ENCODE assay signal across 9 cellular contexts in the genomic region with DNA sequence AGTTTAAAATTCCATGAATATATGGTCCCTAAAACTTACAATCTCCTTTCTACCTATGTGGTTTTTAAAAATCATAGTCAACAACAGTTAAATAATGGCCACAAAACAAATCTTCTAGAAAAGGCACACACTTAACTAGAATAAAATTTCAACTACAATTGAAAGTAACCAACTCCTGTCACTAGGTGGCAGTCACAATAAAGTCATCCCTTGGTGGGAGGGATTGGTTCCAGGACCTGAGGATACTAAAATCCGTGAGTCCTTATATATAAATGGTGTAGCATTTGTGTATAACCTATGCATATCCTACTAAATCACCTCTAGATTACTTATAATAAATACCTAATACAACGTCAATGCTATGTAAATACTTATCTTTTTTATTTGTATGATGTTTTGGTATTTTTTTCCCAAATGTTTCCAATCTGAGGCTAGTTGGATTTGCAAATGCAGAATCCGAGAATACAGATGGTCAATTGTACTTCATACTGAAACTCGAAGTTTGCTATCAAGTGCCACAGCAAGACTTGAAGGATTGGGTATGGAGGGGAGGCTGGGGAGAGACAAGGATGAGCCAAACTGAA.
DNase-seq lines count a peak whose midpoint lies in the region; ATAC-seq and TF ChIP-seq lines count a peak whose summit lies in the region.
"Had no signal": no experiment of that assay in that cellular context is flagged by ENCODE, and none has a peak within 500 bp of the region (broad histone marks: within the 10 kb centered on the region; RNA-seq: fewer than 3 reads in every experiment).

No MANE protein-coding gene starts in this region.

- POLR2A ChIA-PET in HCT116 (lab: Charles Lee), result interaction anchor here (0.7 kb wide), 1 partner anchor 8 kb away, joined by 3 read pairs; no protein-coding TSS in a partner anchor

- H3K9me3 Mint-ChIP-seq in dendritic cell treated with granulocyte-macrophage colony-stimulating factor and Interleukin-4, amounts not matched to agents 40 ng/mL and 50 ng/mL, for 4 days, result no peaks in the 10 kb centered on the region
- H3K9me3 Mint-ChIP-seq: IgD-negative memory B cell had no signal

- peaks cover 0 to 100% (median 0%) of the 10 kb centered on the region in 11 experiments; a peak in 5 of 22 replicates for H4K20me1 ChIP-seq in BLaER1 treated with 17β-estradiol and CSF1 and Interleukin-3, amounts not matched to agents 10 nM and 100 nM
- H4K20me1 ChIP-seq in HCT116 (ENCODE audit: insufficient read depth) (no peaks in the 10 kb centered on the region), OCI-LY1 (ENCODE audit: insufficient read depth, low read length) (no peaks in the 10 kb centered on the region)

- H3K4me1 ChIP-seq in BLaER1 treated with 17β-estradiol and CSF1 and Interleukin-3, amounts not matched to agents 10 nM and 100 nM, result peaks cover 12 to 26% (median 13%) of the 10 kb centered on the region in 10 experiments
- H3K4me1 ChIP-seq in HCT116 (ENCODE audit: control insufficient read depth in 1 of 2, insufficient read depth in 2 of 2, low read length in 2 of 2) (peaks cover 10 to 13% of the 10 kb centered on the region in 2 experiments; a peak in 3 of 4 replicates), OCI-LY1 (ENCODE audit: insufficient read depth, low read length, severe bottlenecking) (no peaks in the 10 kb centered on the region), lung (ENCODE audit: control insufficient read depth in 2 of 2, insufficient read depth in 2 of 2, low read length in 2 of 2) (peaks cover 0 to 1% of the 10 kb centered on the region in 2 donors)

- RAD21 ChIA-PET in HCT116 (lab: Charles Lee; ENCODE audit: low non-redundant PET in 1 of 2, low total read pairs in 2 of 2, uncharacterized antibody in 2 of 2, unreplicated experiment in 2 of 2), result interaction anchor here (1.5 to 1.7 kb wide), 2 partner anchors 110 kb away, joined by 5 read pairs; no protein-coding TSS in a partner anchor

- peaks cover 10% of the 10 kb centered on the region for H3K4me1 Mint-ChIP-seq in dendritic cell treated with granulocyte-macrophage colony-stimulating factor and Interleukin-4, amounts not matched to agents 40 ng/mL and 50 ng/mL, for 4 days (ENCODE audit: low read depth)
- H3K4me1 Mint-ChIP-seq: IgD-negative memory B cell had no signal

- H3K79me2 ChIP-seq in HCT116 (ENCODE audit: insufficient read depth, low read length), result no peaks in the 10 kb centered on the region
- H3K79me2 ChIP-seq in OCI-LY1 (ENCODE audit: insufficient read depth, low read length), result no peaks in the 10 kb centered on the region

- 27 to 38% methylated on average over 4 of the region's 4 CpGs for WGBS in lung, 2 donors

- H2AFZ ChIP-seq in HCT116 (ENCODE audit: low read depth, low read length, poor library complexity, severe bottlenecking) (peak overlapping the region; percentile 97), OCI-LY1 (ENCODE audit: low read length) (no peak overlapping the region)

- no peak overlapping the region for H3K4me3 ChIP-seq in BLaER1 treated with 17β-estradiol and CSF1 and Interleukin-3, amounts not matched to agents 10 nM and 100 nM
- H3K4me3 ChIP-seq in HCT116 (replicated peaks in 1 of 2; ENCODE audit: low read depth in 1 of 2, low read length in 2 of 2) (no peak overlapping the region), OCI-LY1 (ENCODE audit: low read depth, low read length, poor library complexity, severe bottlenecking) (no peak overlapping the region), lung (no peak overlapping the region)

- intact Hi-C loops in HCT116 (cut with micrococcal nuclease), result loop anchor here (1.0 to 5.0 kb wide), 2 partner anchors 55 to 110 kb away; no protein-coding TSS in a partner anchor
- intact Hi-C loops in dendritic cell treated with granulocyte-macrophage colony-stimulating factor and Interleukin-4, amounts not matched to agents 40 ng/mL and 50 ng/mL, for 4 days (cut with micrococcal nuclease), result loop anchor here (1.0 to 5.0 kb wide), 3 partner anchors 50 to 110 kb away; no protein-coding TSS in a partner anchor

- H3K9ac ChIP-seq in BLaER1 treated with 17β-estradiol and CSF1 and Interleukin-3, amounts not matched to agents 10 nM and 100 nM, result peak overlapping the region in 2 of 11 experiments; percentile 42 to 44; a peak in 3 of 22 replicates
- H3K9ac ChIP-seq in HCT116 (ENCODE audit: low read length), result no peak overlapping the region
- H3K9ac ChIP-seq in OCI-LY1 (ENCODE audit: low read length), result no peak overlapping the region

- no peak overlapping the region for H3K4me3 Mint-ChIP-seq in dendritic cell treated with granulocyte-macrophage colony-stimulating factor and Interleukin-4, amounts not matched to agents 40 ng/mL and 50 ng/mL, for 4 days
- H3K4me3 Mint-ChIP-seq: IgD-negative memory B cell had no signal

- H3F3A ChIP-seq in OCI-LY1 (ENCODE audit: insufficient read depth, low read length), result no peaks in the 10 kb centered on the region

- CTCF ChIA-PET in HCT116 (lab: Charles Lee), result interaction anchor here (1.1 to 3.0 kb wide), 8 partner anchors 9 to 372 kb away, joined by 3 to 32 read pairs (median 6); no protein-coding TSS in a partner anchor

- ATAC-seq in HCT116, result peak; percentile 81
- ATAC-seq in lung (ENCODE audit: insufficient read depth, low FRiP score), result peak; percentile 57
- ATAC-seq in activated CD4-positive, CD25-positive, alpha-beta regulatory T cell treated with anti-CD3 and anti-CD28 coated beads, Interleukin-2, amount 50 U/mL, for 24 hours, result no peak

- H3K27ac ChIP-seq in BLaER1 treated with 17β-estradiol and CSF1 and Interleukin-3, amounts not matched to agents 10 nM and 100 nM, result peak overlapping the region in 3 of 11 experiments; percentile 0 to 64 (median 47); a peak in 3 of 22 replicates
- H3K27ac ChIP-seq in HCT116 (ENCODE audit: low read depth, low read length), result no peak overlapping the region
- no peak overlapping the region for H3K27ac ChIP-seq in OCI-LY1 (ENCODE audit: low read depth, low read length, poor library complexity, severe bottlenecking)
- peak overlapping the region; percentile 1 to 70 for H3K27ac ChIP-seq in lung (ENCODE audit: low read depth in 1 of 2, low read length in 1 of 2)

- peak overlapping the region; percentile 74 for H3K27ac Mint-ChIP-seq in dendritic cell treated with granulocyte-macrophage colony-stimulating factor and Interleukin-4, amounts not matched to agents 40 ng/mL and 50 ng/mL, for 4 days
- H3K27ac Mint-ChIP-seq: IgD-negative memory B cell had no signal

- peaks cover 0 to 18% (median 8%) of the 10 kb centered on the region in 11 experiments; a peak in 9 of 22 replicates for H3K9me3 ChIP-seq in BLaER1 treated with 17β-estradiol and CSF1 and Interleukin-3, amounts not matched to agents 10 nM and 100 nM (replicated peaks in 1 of 11)
- H3K9me3 ChIP-seq in HCT116 (ENCODE audit: control insufficient read depth in 1 of 2, insufficient read depth in 1 of 2, low read depth in 1 of 2, low read length in 2 of 2), result no peaks in the 10 kb centered on the region
- H3K9me3 ChIP-seq in OCI-LY1 (ENCODE audit: low read length), result no peaks in the 10 kb centered on the region
- H3K9me3 ChIP-seq in lung (ENCODE audit: control insufficient read depth in 2 of 2, insufficient read depth in 1 of 2, low read length in 1 of 2), result no peaks in the 10 kb centered on the region

- no peak for TF ChIP-seq POLR2A in HCT116 (IDR thresholded peaks at IDR 0.05; ENCODE audit: borderline replicate concordance, extremely low read depth, insufficient read depth, insufficient read length)

- TF ChIP-seq RAD21 in HCT116 (IDR thresholded peaks at IDR 0.05; ENCODE audit: low read depth), result peak; percentile 69

- peaks cover 7% of the 10 kb centered on the region for H3K36me3 Mint-ChIP-seq in dendritic cell treated with granulocyte-macrophage colony-stimulating factor and Interleukin-4, amounts not matched to agents 40 ng/mL and 50 ng/mL, for 4 days (ENCODE audit: low read depth)

- DNase-seq in HCT116 (ENCODE audit: low read depth, low spot score) (peak; percentile 47), lung (ENCODE audit: low spot score) (no peak)
- no peak for DNase-seq in activated effector memory CD4-positive, alpha-beta T cell treated with anti-CD3 and anti-CD28 coated beads, Interleukin-2, amount 50 U/mL, for 16 hours
- no peak for DNase-seq in stimulated activated CD4-positive, alpha-beta T cell treated with anti-CD3 and anti-CD28 coated beads, Interleukin-1b, Interleukin-23, amount 100 ng/mL, for 48 hours

- H3K9me2 ChIP-seq in HCT116 (ENCODE audit: insufficient read depth) (no peaks in the 10 kb centered on the region), OCI-LY1 (ENCODE audit: low read depth, low read length) (no peaks in the 10 kb centered on the region)

- no peaks in the 10 kb centered on the region for H3K27me3 Mint-ChIP-seq in dendritic cell treated with granulocyte-macrophage colony-stimulating factor and Interleukin-4, amounts not matched to agents 40 ng/mL and 50 ng/mL, for 4 days

- peaks cover 0 to 20% (median 0%) of the 10 kb centered on the region in 11 experiments; a peak in 4 of 22 replicates for H3K36me3 ChIP-seq in BLaER1 treated with 17β-estradiol and CSF1 and Interleukin-3, amounts not matched to agents 10 nM and 100 nM
- no peaks in the 10 kb centered on the region for H3K36me3 ChIP-seq in HCT116 (ENCODE audit: control insufficient read depth in 1 of 2, insufficient read depth in 2 of 2, low read length in 2 of 2)
- no peaks in the 10 kb centered on the region for H3K36me3 ChIP-seq in OCI-LY1 (ENCODE audit: insufficient read depth, low read length)
- peaks cover 0 to 1% of the 10 kb centered on the region in 2 donors for H3K36me3 ChIP-seq in lung (ENCODE audit: control insufficient read depth in 2 of 2, insufficient read depth in 2 of 2, low read length in 2 of 2)

- peak overlapping the region; percentile 28 to 72 (median 60) for H3K4me2 ChIP-seq in BLaER1 treated with 17β-estradiol and CSF1 and Interleukin-3, amounts not matched to agents 10 nM and 100 nM
- H3K4me2 ChIP-seq in HCT116 (ENCODE audit: low read length), result peak overlapping the region; percentile 31; the same call in 1 of the 2 replicates
- no peak overlapping the region for H3K4me2 ChIP-seq in OCI-LY1 (ENCODE audit: low read length)

- BruUV-seq in HCT116 (replicated peaks; lab: Mats Ljungman, UMichigan), result no TSS peak

- H3K27me3 ChIP-seq in BLaER1 treated with 17β-estradiol and CSF1 and Interleukin-3, amounts not matched to agents 10 nM and 100 nM, result no peaks in the 10 kb centered on the region
- no peaks in the 10 kb centered on the region for H3K27me3 ChIP-seq in HCT116 (ENCODE audit: insufficient read depth, low read length)
- H3K27me3 ChIP-seq in OCI-LY1 (ENCODE audit: insufficient read depth, low read length), result no peaks in the 10 kb centered on the region
- no peaks in the 10 kb centered on the region for H3K27me3 ChIP-seq in lung (ENCODE audit: control insufficient read depth, insufficient read depth)

- TF ChIP-seq CTCF in HCT116 (IDR thresholded peaks at IDR 0.05 in 2 of 3, conservative IDR thresholded peaks at IDR 0.05 in 1 of 3; ENCODE audit: borderline replicate concordance in 1 of 3, insufficient read depth in 1 of 3, low read depth in 2 of 3, low read length in 2 of 3) (peak; percentile 39 to 77 (median 62); a peak in 5 of 6 replicates), OCI-LY1 (IDR thresholded peaks at IDR 0.05; ENCODE audit: low read length) (peak; percentile 57; the same call in 1 of the 2 replicates), lung (IDR thresholded peaks at IDR 0.05; ENCODE audit: control extremely low read depth, extremely low read depth) (peak; percentile 28)

TF ChIP-seq in HCT116, 20 proteins besides CTCF, POLR2A, EP300 and RAD21 (continues in another document):
- TF ChIP-seq SP1 (IDR thresholded peaks at IDR 0.05; ENCODE audit: low read depth) (no peak), CEBPB (IDR thresholded peaks at IDR 0.05; ENCODE audit: low read depth) (no peak)

Comparison
In these comparisons a context has a peak if more than half of its experiments do, and no peak if none do; other contexts are left out.
1. H3K27ac ChIP-seq: peak in lung (2 of 2); none in HCT116 (single experiment) and OCI-LY1 (single experiment).
2. ATAC-seq: peak in HCT116 (single experiment) and lung (single experiment); none in activated CD4-positive, CD25-positive, alpha-beta regulatory T cell treated with anti-CD3 and anti-CD28 coated beads, Interleukin-2, amount 50 U/mL, for 24 hours (0 of 2).
3. Peak in every context shown above with its lines, with median percentiles within 50 percentile points of each other: CTCF ChIP-seq.